32 cellular contexts compared by ENCODE assay signal in the genomic region with DNA sequence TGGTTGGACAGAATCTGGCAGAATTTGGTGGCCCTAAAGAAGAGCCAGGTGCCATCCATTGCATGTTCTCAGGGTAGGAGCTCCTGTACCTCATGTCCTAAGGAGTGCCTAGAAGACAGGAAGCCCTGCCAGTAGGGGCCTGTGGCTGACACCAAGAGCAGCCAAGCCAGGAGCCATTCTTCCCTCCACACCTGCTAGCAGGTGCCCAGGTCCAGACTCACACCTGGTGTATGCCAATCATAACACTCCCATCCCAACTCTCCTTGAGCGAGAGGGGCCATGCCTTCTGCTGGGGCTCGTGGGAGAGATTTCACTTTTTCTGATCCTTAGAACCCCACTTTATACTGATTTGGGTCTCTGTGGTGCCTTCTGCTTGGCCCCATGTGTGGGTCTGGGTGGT.
"Had no signal": no experiment of that assay in that cellular context is flagged by ENCODE, and none has a peak within 500 bp of the region (broad histone marks: within the 10 kb centered on the region; RNA-seq: fewer than 3 reads in every experiment).

No MANE protein-coding gene starts in this region.

- ATAC-seq: activated CD8-positive, alpha-beta memory T cell treated with anti-CD3 and anti-CD28 coated beads, Interleukin-2, amount 10 ng/mL, durations not matched to agents 7 days and 5 days; activated CD8-positive, alpha-beta T cell treated with anti-CD3 and anti-CD28 coated beads for 36 hours; activated naive CD4-positive, alpha-beta T cell treated with anti-CD3 and anti-CD28 coated beads, Interleukin-2, amount 50 U/mL, for 72 hours; activated T-cell treated with anti-CD3 and anti-CD28 coated beads, Interleukin-2, amount 50 U/mL, for 4 hours; activated T-cell treated with anti-CD3 and anti-CD28 coated beads, Interleukin-2, amount 50 U/mL, for 72 hours; activated T-helper 17 cell treated with anti-CD3 and anti-CD28 coated beads, Interleukin-2, amount 50 U/mL, for 72 hours; body of pancreas had no signal

- H3K36me3 ChIP-seq: adrenal gland, brain microvascular endothelial cell, breast epithelium had no signal

- H3K27ac ChIP-seq: adrenal gland, body of pancreas, brain microvascular endothelial cell, breast epithelium, VCaP had no signal

- H3K4me1 ChIP-seq: breast epithelium had no signal

- DNase-seq: activated B cell treated with CpG ODN at 0.5 μM for 24 hours; activated CD4-positive, alpha-beta memory T cell treated with anti-CD3 and anti-CD28 coated beads for 36 hours; activated CD4-positive, alpha-beta T cell treated with anti-CD3 and anti-CD28 coated beads for 4 hours; activated CD4-positive, alpha-beta T cell treated with anti-CD3 and anti-CD28 coated beads, Interleukin-2, amount 10 ng/mL, durations not matched to agents 24 days and 14 days; activated CD4-positive, alpha-beta T cell treated with anti-CD3 and anti-CD28 coated beads, Interleukin-2, amount 50 U/mL, for 1 hour; activated CD4-positive, alpha-beta T cell treated with anti-CD3 and anti-CD28 coated beads, Interleukin-2, amount 50 U/mL, for 4 hours; activated CD4-positive, CD25-positive, alpha-beta regulatory T cell treated with anti-CD3 and anti-CD28 coated beads, Interleukin-2, amount 50 U/mL, for 72 hours; activated CD8-positive, alpha-beta memory T cell treated with anti-CD3 and anti-CD28 coated beads, Interleukin-2, amount 10 ng/mL, durations not matched to agents 7 days and 5 days; activated CD8-positive, alpha-beta T cell treated with anti-CD3 and anti-CD28 coated beads for 36 hours; activated effector memory CD4-positive, alpha-beta T cell treated with anti-CD3 and anti-CD28 coated beads, Interleukin-2, amount 50 U/mL, for 16 hours; activated gamma-delta T cell treated with Interleukin-2 at 50 U/mL for 16 hours; activated naive CD4-positive, alpha-beta T cell; activated naive CD4-positive, alpha-beta T cell treated with anti-CD3 and anti-CD28 coated beads for 36 hours; activated naive CD4-positive, alpha-beta T cell treated with anti-CD3 and anti-CD28 coated beads, Interleukin-2, amount 50 U/mL, for 16 hours; activated naive CD8-positive, alpha-beta T cell treated with anti-CD3 and anti-CD28 coated beads for 36 hours; activated T-cell treated with anti-CD3 and anti-CD28 coated beads for 4 hours; activated T-cell treated with anti-CD3 and anti-CD28 coated beads, Interleukin-2, amount 50 U/mL, for 1 hour; activated T-cell treated with anti-CD3 and anti-CD28 coated beads, Interleukin-2, amount 50 U/mL, for 4 hours; activated T-cell treated with anti-CD3 and anti-CD28 coated beads, Interleukin-2, amount 50 U/mL, for 72 hours; adrenal gland; amniotic stem cell; aorta; body of pancreas; brain microvascular endothelial cell; central memory CD4-positive, alpha-beta T cell; T-helper 1 cell; T-helper 2 cell; T-helper 9 cell had no signal

- H3K27me3 ChIP-seq: adrenal gland, body of pancreas, brain microvascular endothelial cell, breast epithelium had no signal

- H3K4me3 ChIP-seq: adrenal gland, body of pancreas, breast epithelium had no signal

- H3K9me3 ChIP-seq: adrenal gland, body of pancreas had no signal
